ENCODE assay signal across 1 cellular context in genomic region chr6:26195376-26195923, GRCh38.
TF ChIP-seq lines count a peak whose summit lies in the region.

No MANE protein-coding gene starts in this region.

TF ChIP-seq in K562, 482 proteins besides CTCF, POLR2A, EP300 and RAD21 (continued from another document and continues in another):
- no peak for TF ChIP-seq REST (CRISPR knock-in tag; IDR thresholded peaks at IDR 0.05; ENCODE audit: low read depth)
- no peak for TF ChIP-seq ZFP36 (IDR thresholded peaks at IDR 0.05; ENCODE audit: low read depth, low read length, partially characterized antibody)
- peak; percentile 84; the same call in 1 of the 2 replicates for TF ChIP-seq ZBED1 (IDR thresholded peaks at IDR 0.05)
- no peak for TF ChIP-seq HES1 (IDR thresholded peaks at IDR 0.05; ENCODE audit: low read depth)
- TF ChIP-seq ZNF239 (CRISPR knock-in tag; IDR thresholded peaks at IDR 0.05) = no peak; the same call in 1 of the 2 replicates
- no peak for TF ChIP-seq PTRF (tag; IDR thresholded peaks at IDR 0.05)
- TF ChIP-seq TBL1XR1 (IDR thresholded peaks at IDR 0.05; ENCODE audit: low read length in 2 of 2) = peak in 1 of 2 experiments; percentile 19; a peak in 2 of 4 replicates
- no peak for TF ChIP-seq CHAMP1 (IDR thresholded peaks at IDR 0.05)
- TF ChIP-seq KLF10 (CRISPR knock-in tag; IDR thresholded peaks at IDR 0.05) = no peak
- 0 out of 4 replicates have a peak, but pooled peaks of 1 of the 2 experiments have one; percentile 42 for TF ChIP-seq SRF (CRISPR knock-in tag; IDR thresholded peaks at IDR 0.05)
- TF ChIP-seq THAP7 (CRISPR knock-in tag; IDR thresholded peaks at IDR 0.05) = no peak
- TF ChIP-seq ZNF224 (CRISPR knock-in tag; IDR thresholded peaks at IDR 0.05) = no peak
- no peak for TF ChIP-seq HNRNPK (IDR thresholded peaks at IDR 0.05; ENCODE audit: low read depth, low read length, poor library complexity, severe bottlenecking)
- no peak; the same call in 1 of the 2 replicates for TF ChIP-seq ATF3 (IDR thresholded peaks at IDR 0.05)
- 0 out of 2 replicates have a peak, but pooled peaks have one; percentile 41 for TF ChIP-seq ATF3 (CRISPR knock-in tag; conservative IDR thresholded peaks at IDR 0.05)
- TF ChIP-seq BRF2 (IDR thresholded peaks at IDR 0.05; ENCODE audit: borderline replicate concordance, insufficient read depth, insufficient read length) = no peak
- TF ChIP-seq CTCFL (IDR thresholded peaks at IDR 0.05; ENCODE audit: borderline replicate concordance, insufficient read depth, low read depth, low read length, poor library complexity, severe bottlenecking) = no peak
- no peak for TF ChIP-seq SP2 (IDR thresholded peaks at IDR 0.05; ENCODE audit: extremely low read depth, low read depth, low read length, poor library complexity, severe bottlenecking)
- TF ChIP-seq PRMT5 (CRISPR knock-in tag; IDR thresholded peaks at IDR 0.05) = no peak
- TF ChIP-seq SMARCA5 (IDR thresholded peaks at IDR 0.05) = 0 out of 2 replicates have a peak, but pooled peaks have one; percentile 58
- TF ChIP-seq HNRNPLL (IDR thresholded peaks at IDR 0.05; ENCODE audit: low read depth, low read length, poor library complexity, severe bottlenecking) = peak; percentile 18
- TF ChIP-seq BACH1 (tag; IDR thresholded peaks at IDR 0.05) = no peak
- TF ChIP-seq ESRRB (CRISPR knock-in tag; IDR thresholded peaks at IDR 0.05; ENCODE audit: borderline replicate concordance) = no peak
- TF ChIP-seq GABPA (tag; conservative IDR thresholded peaks at IDR 0.05; ENCODE audit: low read depth) = 0 out of 2 replicates have a peak, but pooled peaks have one; percentile 7
- TF ChIP-seq ZNF511 (CRISPR knock-in tag; IDR thresholded peaks at IDR 0.05) = no peak
- no peak for TF ChIP-seq DEAF1 (CRISPR knock-in tag; IDR thresholded peaks at IDR 0.05)
- no peak for TF ChIP-seq ZFP91 (CRISPR knock-in tag; IDR thresholded peaks at IDR 0.05)
- TF ChIP-seq KHSRP (IDR thresholded peaks at IDR 0.05) = no peak
- no peak for TF ChIP-seq ZNF785 (CRISPR knock-in tag; IDR thresholded peaks at IDR 0.05)
- TF ChIP-seq ZBTB12 (CRISPR knock-in tag; IDR thresholded peaks at IDR 0.05) = peak; percentile 59; the same call in 1 of the 2 replicates
- no peak for TF ChIP-seq SMARCC2 (IDR thresholded peaks at IDR 0.05; ENCODE audit: low read depth)
- TF ChIP-seq NCOA4 (IDR thresholded peaks at IDR 0.05; ENCODE audit: partially characterized antibody) = no peak
- TF ChIP-seq TCF7 (IDR thresholded peaks at IDR 0.05; ENCODE audit: borderline replicate concordance) = no peak
- TF ChIP-seq IFI16 (CRISPR knock-in tag; IDR thresholded peaks at IDR 0.05) = no peak
- no peak; the same call in 1 of the 2 replicates for TF ChIP-seq MAFK (IDR thresholded peaks at IDR 0.05; ENCODE audit: low read length)
- TF ChIP-seq ZBTB49 (CRISPR knock-in tag; IDR thresholded peaks at IDR 0.05; ENCODE audit: borderline replicate concordance) = no peak
- TF ChIP-seq MAFG (tag; conservative IDR thresholded peaks at IDR 0.05) = no peak
- no peak for TF ChIP-seq TRIM24 (IDR thresholded peaks at IDR 0.05)
